14 cellular contexts compared by ENCODE assay signal in the genomic region with DNA sequence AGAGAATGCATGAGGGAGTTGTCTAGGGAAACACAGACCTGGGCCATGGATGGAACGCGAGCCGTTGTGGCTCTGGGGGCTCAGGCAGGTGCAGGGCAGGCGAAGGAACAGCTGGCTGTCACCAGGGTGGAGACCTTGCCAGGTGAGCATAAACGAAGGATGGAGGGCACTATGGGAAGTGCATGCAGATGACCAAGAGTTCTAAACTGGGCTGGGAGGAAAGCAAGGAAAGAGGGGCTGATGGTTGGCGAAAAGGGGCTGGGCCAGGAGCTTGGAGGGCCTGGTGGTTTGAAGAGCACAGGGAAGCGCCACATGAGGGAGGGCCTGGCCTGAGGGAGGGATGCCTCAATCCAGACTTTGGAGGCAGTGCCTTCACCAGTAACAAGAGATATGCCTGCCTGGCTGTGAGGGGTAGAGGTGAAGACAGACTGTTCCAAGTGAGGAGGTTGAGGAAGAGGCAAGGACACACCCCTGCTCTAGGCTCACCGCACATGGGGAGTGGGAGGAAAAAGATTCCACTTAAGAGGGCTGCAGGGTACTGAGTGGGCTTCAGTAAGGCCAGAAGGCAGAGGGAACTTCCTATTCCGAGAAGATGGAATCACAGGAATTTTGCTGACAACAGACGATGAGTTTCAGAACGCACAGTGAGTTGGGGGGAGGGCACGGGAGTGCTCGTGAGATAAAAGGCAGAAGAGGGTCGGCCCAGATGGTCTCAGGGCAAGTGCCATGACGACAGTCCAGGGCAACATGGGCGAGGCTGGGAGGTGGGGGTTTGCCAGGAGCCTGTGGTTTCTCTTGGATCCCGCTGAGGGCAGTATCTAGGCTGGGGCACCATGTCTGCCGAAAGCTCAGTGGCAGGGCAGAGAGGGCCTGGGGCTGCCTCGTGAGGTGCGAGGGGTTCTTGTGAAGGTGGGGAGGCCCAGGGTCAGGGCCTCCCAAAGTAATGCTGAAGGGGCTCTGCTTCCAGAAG. TPM values are rescaled to one million over a fixed set of nuclear protein-coding genes. Genes with fewer than 3 reads are reported as not detected.
DNase-seq lines count a peak whose midpoint lies in the region; ATAC-seq and TF ChIP-seq lines count a peak whose summit lies in the region.
"Had no signal": no experiment of that assay in that cellular context is flagged by ENCODE, and none has a peak within 500 bp of the region (broad histone marks: within the 10 kb centered on the region; RNA-seq: fewer than 3 reads in every experiment).

No MANE protein-coding gene starts in this region.

- H4K12ac ChIP-seq in trophoblast cell (ENCODE audit: low read depth, low read length): no peak overlapping the region

- no peak overlapping the region for H2BK12ac ChIP-seq in trophoblast cell (ENCODE audit: low read length)

- H3K79me1 ChIP-seq in IMR-90 (ENCODE audit: low read depth in 1 of 2, low read length in 2 of 2) (no peaks in the 10 kb centered on the region), trophoblast cell (ENCODE audit: low read length) (peaks cover 6% of the 10 kb centered on the region)

- H3K4me3 ChIP-seq in Caco-2 (ENCODE audit: low read depth, low read length) (no peak overlapping the region), IMR-90 (ENCODE audit: insufficient read depth, low read depth, low read length) (no peak overlapping the region), fibroblast of lung (replicated peaks in 1 of 4; ENCODE audit: control extremely low read depth in 1 of 4, insufficient read depth in 1 of 4, low read depth in 3 of 4, low read length in 4 of 4) (no peak overlapping the region), trophoblast cell (ENCODE audit: low read depth, low read length) (peak overlapping the region; percentile 13), WERI-Rb-1 (ENCODE audit: low read depth, low read length) (no peak overlapping the region)
- H3K4me3 ChIP-seq: lower lobe of right lung, SJSA1 had no signal

- peaks cover 20% of the 10 kb centered on the region for H3K9me1 ChIP-seq in IMR-90 (ENCODE audit: insufficient read depth, low read length)

- dilution Hi-C loops in IMR-90 (cut with HindIII; ENCODE audit: low sequenced_read_pairs, unreplicated experiment): no loop called here

- H3K27ac ChIP-seq in IMR-90 (ENCODE audit: insufficient read depth, low read length) (no peak overlapping the region), fibroblast of lung (ENCODE audit: insufficient read depth, low read length) (no peak overlapping the region), trophoblast cell (ENCODE audit: low read depth, low read length) (peak overlapping the region; percentile 10), WERI-Rb-1 (no peak overlapping the region)
- H3K27ac ChIP-seq: HL-60, lower lobe of right lung, SJSA1 had no signal

- no peak for TF ChIP-seq POLR2A in IMR-90 (IDR thresholded peaks at IDR 0.05; ENCODE audit: low read depth, low read length)

- peak overlapping the region; percentile 0; the same call in 1 of the 2 replicates for H3K18ac ChIP-seq in IMR-90 (ENCODE audit: low read depth, low read length)
- peak overlapping the region; percentile 11 for H3K18ac ChIP-seq in trophoblast cell (ENCODE audit: low read length)

- H3K14ac ChIP-seq in IMR-90 (replicated peaks; ENCODE audit: low read depth, low read length): peak overlapping the region; percentile 88
- peak overlapping the region; percentile 14 for H3K14ac ChIP-seq in trophoblast cell (ENCODE audit: low read length)

- ATAC-seq in IMR-90 (ENCODE audit: low read depth) (no peak), HG02840 (IDR thresholded peaks at IDR 0.05; ENCODE audit: low FRiP score, unreplicated experiment) (no peak), left lobe of liver (no peak)
- ATAC-seq: lower lobe of right lung had no signal

- no peak overlapping the region for H2BK5ac ChIP-seq in IMR-90 (ENCODE audit: low read depth, low read length, poor library complexity, severe bottlenecking)
- H2BK5ac ChIP-seq in trophoblast cell (ENCODE audit: low read depth, low read length, poor library complexity): peak overlapping the region; percentile 4

- no peaks in the 10 kb centered on the region for H3K27me3 Mint-ChIP-seq in Caco-2 (ENCODE audit: insufficient read depth, unreplicated experiment)

- 64% methylated on average over 17 of the region's 20 CpGs; no CpG with 5 or more reads in 1 of the 2 experiments for whole genome bisulfite sequencing in IMR-90 (ENCODE audit: extremely low coverage in 2 of 2, insufficient read length in 1 of 2), 2 experiments
- WGBS in trophoblast cell (ENCODE audit: extremely low coverage, insufficient coverage, insufficient read length): no CpG with 5 or more reads among the region's 20 CpGs

- peak overlapping the region; percentile 52; the same call in 1 of the 2 replicates for H2BK120ac ChIP-seq in IMR-90 (ENCODE audit: low read depth, low read length)
- peak overlapping the region; percentile 18 for H2BK120ac ChIP-seq in trophoblast cell (ENCODE audit: insufficient read depth, low read length, poor library complexity)

- H2AK5ac ChIP-seq in IMR-90 (ENCODE audit: low read depth, low read length) (peak overlapping the region; percentile 86; the same call in 1 of the 2 replicates), trophoblast cell (ENCODE audit: low read length) (peak overlapping the region; percentile 16)

- H3K4me1 Mint-ChIP-seq in Caco-2 (ENCODE audit: low read depth, unreplicated experiment): peaks cover 23% of the 10 kb centered on the region

- no peak for TF ChIP-seq RAD21 in IMR-90 (IDR thresholded peaks at IDR 0.05; ENCODE audit: low read length)

- H4K91ac ChIP-seq in IMR-90 (ENCODE audit: insufficient read depth, low read depth, low read length) (no peak overlapping the region; the same call in 1 of the 2 replicates), trophoblast cell (ENCODE audit: low read depth, low read length) (peak overlapping the region; percentile 48)

- H2BK15ac ChIP-seq in IMR-90 (ENCODE audit: low read depth, low read length): no peak overlapping the region

- TF ChIP-seq CTCF in Caco-2 (IDR thresholded peaks at IDR 0.05; ENCODE audit: insufficient read depth in 1 of 2, low read depth in 1 of 2, low read length in 1 of 2, severe bottlenecking in 1 of 2, unreplicated experiment in 1 of 2) (no peak), IMR-90 (conservative IDR thresholded peaks at IDR 0.05; ENCODE audit: low read depth, low read length) (no peak), fibroblast of lung (conservative IDR thresholded peaks at IDR 0.05 in 1 of 2, IDR thresholded peaks at IDR 0.05 in 1 of 2; ENCODE audit: low read depth in 1 of 2, low read length in 2 of 2) (no peak), WERI-Rb-1 (IDR thresholded peaks at IDR 0.05; ENCODE audit: low read depth, low read length) (no peak)

- peak overlapping the region; percentile 48; the same call in 1 of the 2 replicates for H3K23ac ChIP-seq in IMR-90 (ENCODE audit: low read depth, low read length)
- no peak overlapping the region for H3K23ac ChIP-seq in trophoblast cell (ENCODE audit: low read length)

- CTCF ChIA-PET in Caco-2 (lab: Charles Lee): no interaction called here
- CTCF ChIA-PET in IMR-90 (lab: Yijun Ruan, JAX): no interaction called here

- peak overlapping the region; percentile 41; the same call in 1 of the 2 replicates for H4K5ac ChIP-seq in IMR-90 (ENCODE audit: low read depth, low read length)

- H2AFZ ChIP-seq in IMR-90 (replicated peaks; ENCODE audit: low read length, poor library complexity): peak overlapping the region; percentile 36
- no peak overlapping the region for H2AFZ ChIP-seq in fibroblast of lung (ENCODE audit: low read length)
- peak overlapping the region; percentile 12 for H2AFZ ChIP-seq in trophoblast cell (ENCODE audit: insufficient read depth, low read length, poor library complexity)

- POLR2A ChIA-PET in Caco-2 (lab: Charles Lee) (no interaction called here), IMR-90 (lab: Charles Lee; ENCODE audit: unreplicated experiment) (no interaction called here)

- peak in 1 of 2 experiments; percentile 29 for DNase-seq in Caco-2
- peak; percentile 10 for DNase-seq in IMR-90
- peak; percentile 38 to 39 for DNase-seq in fibroblast of lung (ENCODE audit: low read depth in 2 of 2)
- DNase-seq in trophoblast cell: peak in 1 of 2 donors; percentile 30
- no peak for DNase-seq in CD1c-positive myeloid dendritic cell (ENCODE audit: extremely low spot score)
- DNase-seq in WERI-Rb-1: no peak
- DNase-seq in left lobe of liver (ENCODE audit: low spot score): no peak
- DNase-seq: activated gamma-delta T cell, lower lobe of right lung, NCI-H510A had no signal

- H2AK9ac ChIP-seq in IMR-90 (replicated peaks; ENCODE audit: low read depth, low read length, poor library complexity): peak overlapping the region; percentile 51

- H3K56ac ChIP-seq in IMR-90 (ENCODE audit: extremely low read depth, insufficient read depth, low read length): no peak overlapping the region

- H3K4me1 ChIP-seq in Caco-2 (peaks cover 43% of the 10 kb centered on the region), IMR-90 (ENCODE audit: control insufficient read depth, insufficient read depth, low read length) (peaks cover 18% of the 10 kb centered on the region), fibroblast of lung (ENCODE audit: control insufficient read depth, extremely low read depth, insufficient read depth, low read length) (peaks cover 25% of the 10 kb centered on the region), trophoblast cell (ENCODE audit: control insufficient read depth in 1 of 2, insufficient read depth in 2 of 2, low read length in 2 of 2) (peaks cover 16 to 17% of the 10 kb centered on the region in 2 experiments)

- intact Hi-C loops in Caco-2 (cut with micrococcal nuclease; ENCODE audit: unreplicated experiment) (no loop called here), IMR-90 (cut with micrococcal nuclease) (no loop called here)

- H3K36me3 ChIP-seq in Caco-2 (ENCODE audit: control insufficient read depth, insufficient read depth, low read length): no peaks in the 10 kb centered on the region
- H3K36me3 ChIP-seq in IMR-90 (ENCODE audit: control insufficient read depth, insufficient read depth, low read length): no peaks in the 10 kb centered on the region; the same call in 1 of the 2 replicates
- H3K36me3 ChIP-seq in fibroblast of lung (ENCODE audit: control insufficient read depth, insufficient read depth, low read length): no peaks in the 10 kb centered on the region
- H3K36me3 ChIP-seq in trophoblast cell (ENCODE audit: control insufficient read depth in 1 of 2, insufficient read depth in 2 of 2, low read length in 2 of 2): no peaks in the 10 kb centered on the region
- H3K36me3 ChIP-seq in WERI-Rb-1: no peaks in the 10 kb centered on the region; the same call in 1 of the 2 replicates
- H3K36me3 ChIP-seq: lower lobe of right lung, SJSA1 had no signal

- H4K8ac ChIP-seq in IMR-90 (ENCODE audit: low read depth in 2 of 2, low read length in 2 of 2) (peak overlapping the region in 1 of 2 experiments; percentile 77; a peak in 1 of 4 replicates), trophoblast cell (ENCODE audit: low read depth, low read length) (no peak overlapping the region)

- H3K79me2 ChIP-seq in fibroblast of lung (ENCODE audit: control insufficient read depth, insufficient read depth, low read length) (no peaks in the 10 kb centered on the region), trophoblast cell (ENCODE audit: control insufficient read depth, insufficient read depth, low read length, poor library complexity) (no peaks in the 10 kb centered on the region)

- no peak overlapping the region for H2BK20ac ChIP-seq in IMR-90 (ENCODE audit: low read depth, low read length)

- no peaks in the 10 kb centered on the region for H3K27me3 ChIP-seq in Caco-2 (replicated peaks; ENCODE audit: control insufficient read depth, insufficient read depth, low read length)
- H3K27me3 ChIP-seq in IMR-90 (ENCODE audit: control insufficient read depth, insufficient read depth, low read length): no peaks in the 10 kb centered on the region
- H3K27me3 ChIP-seq in fibroblast of lung (ENCODE audit: control insufficient read depth, insufficient read depth, low read length): no peaks in the 10 kb centered on the region
- no peaks in the 10 kb centered on the region for H3K27me3 ChIP-seq in trophoblast cell (ENCODE audit: insufficient read depth, low read length)
- H3K27me3 ChIP-seq in WERI-Rb-1 (ENCODE audit: insufficient read depth, low read depth, severe bottlenecking): no peaks in the 10 kb centered on the region
- H3K27me3 ChIP-seq: SJSA1 had no signal

- BruUV-seq in Caco-2 (replicated peaks; lab: Mats Ljungman, UMichigan) (no TSS peak), IMR-90 (replicated peaks; lab: Mats Ljungman, UMichigan) (no TSS peak)

- peaks cover 18% of the 10 kb centered on the region for H3K36me3 Mint-ChIP-seq in Caco-2 (ENCODE audit: insufficient read depth, unreplicated experiment)

- no peak overlapping the region for H3K9ac ChIP-seq in IMR-90 (ENCODE audit: low read depth, low read length)
- no peak overlapping the region for H3K9ac ChIP-seq in fibroblast of lung (ENCODE audit: insufficient read depth, low read length)
- no peak overlapping the region for H3K9ac ChIP-seq in trophoblast cell (ENCODE audit: low read length)

- H3K9me3 Mint-ChIP-seq in Caco-2 (ENCODE audit: unreplicated experiment): no peaks in the 10 kb centered on the region

- H3K4ac ChIP-seq in IMR-90 (ENCODE audit: low read depth, low read length): peak overlapping the region; percentile 58
- H3K4ac ChIP-seq in trophoblast cell (ENCODE audit: low read depth, low read length): no peak overlapping the region

- H3K4me3 Mint-ChIP-seq in Caco-2 (ENCODE audit: unreplicated experiment): no peak overlapping the region

- peak overlapping the region; percentile 11 for H3K27ac Mint-ChIP-seq in Caco-2 (ENCODE audit: unreplicated experiment)

- H3K4me2 ChIP-seq in IMR-90 (ENCODE audit: low read depth, low read length) (no peak overlapping the region), fibroblast of lung (ENCODE audit: extremely low read depth, insufficient read depth, low read length) (no peak overlapping the region), trophoblast cell (ENCODE audit: low read length) (peak overlapping the region; percentile 11)

- in situ Hi-C loops in IMR-90 (cut with MboI; ENCODE audit: low sequenced_read_pairs): no loop called here

- H4K20me1 ChIP-seq in IMR-90 (ENCODE audit: insufficient read depth, low read length) (peaks cover 3% of the 10 kb centered on the region), fibroblast of lung (ENCODE audit: control insufficient read depth, extremely low read depth, insufficient read depth, low read length) (no peaks in the 10 kb centered on the region)

- no peaks in the 10 kb centered on the region for H3K9me3 ChIP-seq in Caco-2
- no peaks in the 10 kb centered on the region for H3K9me3 ChIP-seq in IMR-90 (ENCODE audit: control insufficient read depth, insufficient read depth, low read length)
- H3K9me3 ChIP-seq in fibroblast of lung (ENCODE audit: control insufficient read depth, insufficient read depth, low read depth, low read length): no peaks in the 10 kb centered on the region
- H3K9me3 ChIP-seq in trophoblast cell (ENCODE audit: insufficient read depth, low read depth, low read length): no peaks in the 10 kb centered on the region
- no peaks in the 10 kb centered on the region for H3K9me3 ChIP-seq in WERI-Rb-1 (ENCODE audit: severe bottlenecking)
- H3K9me3 ChIP-seq: lower lobe of right lung, SJSA1 had no signal

RNA-seq across cellular contexts. Expression of a gene that starts 20.6 kb away (rescaled TPM):
- total RNA-seq in Caco-2 (2022) (8.1 and 11.5 TPM in 2 replicates), IMR-90 (2012; rRNA removed) (23.3 and 42.5 TPM in 2 replicates), fibroblast of lung (20.8 and 38.5 TPM in 2 replicates), left lobe of liver (3.0 TPM)
- polyA plus RNA-seq in IMR-90 (2012; rRNA removed) (43.8 and 54.9 TPM in 2 replicates), fibroblast of lung (32.0 and 35.7 TPM in 2 replicates)
- polyA plus RNA-seq in IMR-90 (2012; cell fraction: cytosol; rRNA removed): 53.7 and 71.4 TPM in 2 replicates
- 30.7 and 46.9 TPM in 2 replicates for polyA plus RNA-seq in IMR-90 (2012; cell fraction: nucleus; rRNA removed; ENCODE audit: low replicate concordance)
- 31.6 and 38.4 TPM in 2 replicates for polyA plus RNA-seq in fibroblast of lung (2012)
- 32.5 and 35.0 TPM in 2 replicates for polyA minus RNA-seq in fibroblast of lung (ENCODE audit: low replicate concordance)
- polyA plus RNA-seq in trophoblast cell (2013): 7.2 and 7.3 TPM in 2 replicates

RNA-seq across cellular contexts. Expression of a gene that starts 36.4 kb away (rescaled TPM):
- total RNA-seq in Caco-2 (2022) (20.8 and 22.1 TPM in 2 replicates), IMR-90 (2012; rRNA removed) (6.4 and 9.7 TPM in 2 replicates), fibroblast of lung (10.3 and 18.8 TPM in 2 replicates), left lobe of liver (7.7 TPM)
- polyA plus RNA-seq in IMR-90 (2012; rRNA removed) (20.7 and 25.4 TPM in 2 replicates), fibroblast of lung (12.8 and 13.8 TPM in 2 replicates)
- 31.6 and 31.9 TPM in 2 replicates for polyA plus RNA-seq in IMR-90 (2012; cell fraction: cytosol; rRNA removed)
- polyA plus RNA-seq in IMR-90 (2012; cell fraction: nucleus; rRNA removed; ENCODE audit: low replicate concordance): 48.2 and 94.1 TPM in 2 replicates
- 20.8 and 22.3 TPM in 2 replicates for polyA plus RNA-seq in fibroblast of lung (2012)
- polyA minus RNA-seq in fibroblast of lung (ENCODE audit: low replicate concordance): 134 and 160 TPM in 2 replicates
- 21.4 and 22.8 TPM in 2 replicates for polyA plus RNA-seq in trophoblast cell (2013)

RNA-seq across cellular contexts. Expression of a gene that starts 45.1 kb away (rescaled TPM):
- total RNA-seq in Caco-2 (2022) (not detected in 2 replicates), IMR-90 (2012; rRNA removed) (5.0 and 7.0 TPM in 2 replicates), fibroblast of lung (81.3 and 137 TPM in 2 replicates), left lobe of liver (2.8 TPM)
- polyA plus RNA-seq in IMR-90 (2012; rRNA removed) (69.5 and 71.6 TPM in 2 replicates), fibroblast of lung (37.8 and 53.3 TPM in 2 replicates)
- polyA plus RNA-seq in IMR-90 (2012; cell fraction: cytosol; rRNA removed): 64.0 and 103 TPM in 2 replicates
- 30.2 and 36.0 TPM in 2 replicates for polyA plus RNA-seq in IMR-90 (2012; cell fraction: nucleus; rRNA removed; ENCODE audit: low replicate concordance)
- polyA plus RNA-seq in fibroblast of lung (2012): 79.0 and 125 TPM in 2 replicates
- polyA minus RNA-seq in fibroblast of lung (ENCODE audit: low replicate concordance): 68.3 and 70.7 TPM in 2 replicates
- 1.3 and 1.6 TPM in 2 replicates for polyA plus RNA-seq in trophoblast cell (2013)
- total RNA-seq: dermis microvascular lymphatic vessel endothelial cell had no signal

Comparison
In these comparisons a context has a peak if more than half of its experiments do, and no peak if none do; other contexts are left out.
1. DNase-seq: peak in IMR-90 (single experiment) and fibroblast of lung (2 of 2); none in CD1c-positive myeloid dendritic cell (single experiment), WERI-Rb-1 (single experiment) and left lobe of liver (single experiment).
2. RNA of a gene that starts 45.1 kb away (total RNA-seq): 81.3 to 137 TPM in fibroblast of lung; 5.0 to 7.0 TPM in IMR-90, 2.8 TPM in left lobe of liver (single experiment) and not detected in Caco-2; every median in the first group is over 10 times any median in the second.